ENCODE assay signal across 16 cellular contexts in the genomic region with DNA sequence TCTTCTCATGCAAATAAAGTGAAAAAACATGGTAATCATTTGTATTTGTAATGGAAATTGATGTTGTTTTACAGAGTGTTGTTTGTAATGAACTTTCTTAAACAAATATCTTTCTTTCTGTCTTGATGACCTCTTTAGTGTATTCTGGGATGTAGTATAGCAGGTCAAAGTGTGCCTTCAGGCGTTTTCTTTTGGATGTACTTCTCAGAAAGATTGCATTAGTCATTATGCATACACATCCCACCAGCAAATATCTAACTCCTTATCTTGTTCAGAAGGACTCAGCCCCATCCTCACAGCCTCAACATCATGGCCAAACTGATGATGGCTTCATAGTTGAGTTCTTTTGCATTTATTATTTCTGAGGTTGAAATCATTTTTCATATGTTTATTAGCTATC.
DNase-seq lines count a peak whose midpoint lies in the region; ATAC-seq and TF ChIP-seq lines count a peak whose summit lies in the region.
"Had no signal": no experiment of that assay in that cellular context is flagged by ENCODE, and none has a peak within 500 bp of the region (broad histone marks: within the 10 kb centered on the region; RNA-seq: fewer than 3 reads in every experiment).

No MANE protein-coding gene starts in this region.

- no peak overlapping the region for H3K4me3 ChIP-seq in brain microvascular endothelial cell (ENCODE audit: low read depth, low read length)
- H3K4me3 ChIP-seq: BLaER1, GM23248 had no signal

- in situ Hi-C loops in brain microvascular endothelial cell (cut with HindIII; ENCODE audit: low pct_ligation_motif_present, low sequenced_read_pairs) = no loop called here

- no peak for TF ChIP-seq CTCF in brain microvascular endothelial cell (IDR thresholded peaks at IDR 0.05; ENCODE audit: low read depth, low read length, missing control alignments)
- TF ChIP-seq CTCF in nephron progenitor cell (IDR thresholded peaks at IDR 0.05) = no peak

- H3K9me3 Mint-ChIP-seq in memory B cell (no peaks in the 10 kb centered on the region), nephron progenitor cell (no peaks in the 10 kb centered on the region)
- H3K9me3 Mint-ChIP-seq: CD8-positive, alpha-beta memory T cell had no signal

- H3K27ac ChIP-seq in brain microvascular endothelial cell = no peak overlapping the region
- H3K27ac ChIP-seq: BLaER1, GM23248 had no signal

- no peaks in the 10 kb centered on the region for H3K27me3 Mint-ChIP-seq in memory B cell
- peaks cover 24% of the 10 kb centered on the region for H3K27me3 Mint-ChIP-seq in nephron progenitor cell (ENCODE audit: low read depth, poor library complexity)

- H3K36me3 Mint-ChIP-seq in memory B cell (peaks cover 43% of the 10 kb centered on the region), nephron progenitor cell (ENCODE audit: low read depth) (no peaks in the 10 kb centered on the region)
- H3K36me3 Mint-ChIP-seq: CD8-positive, alpha-beta memory T cell had no signal

- peak; percentile 55 for DNase-seq in EH (ENCODE audit: low read depth)
- peak; percentile 50 for DNase-seq in M059J (ENCODE audit: low read depth)
- DNase-seq in brain microvascular endothelial cell = peak; percentile 8
- DNase-seq in memory B cell (ENCODE audit: low spot score in 2 of 2) = no peak
- DNase-seq in activated gamma-delta T cell treated with Interleukin-2 at 50 U/mL for 16 hours = no peak
- DNase-seq in DMS53 treated with DMSO at 0.1 percent for 48 hours (lab: John Stamatoyannopoulos, UW; ENCODE audit: unreplicated experiment) = no peak
- DNase-seq in nephron progenitor cell = no peak
- DNase-seq: 8988T; AML-193; Caco-2; CD8-positive, alpha-beta memory T cell; DMS53; GDM1; GM23248 had no signal

- H3K27ac Mint-ChIP-seq in memory B cell = peak overlapping the region; percentile 81
- no peak overlapping the region for H3K27ac Mint-ChIP-seq in nephron progenitor cell
- H3K27ac Mint-ChIP-seq: CD8-positive, alpha-beta memory T cell had no signal

- no peak for ATAC-seq in memory B cell (ENCODE audit: low read depth)
- ATAC-seq: HCT116 had no signal

- no peaks in the 10 kb centered on the region for H3K36me3 ChIP-seq in brain microvascular endothelial cell (replicated peaks)

- H3K4me3 Mint-ChIP-seq in memory B cell (no peak overlapping the region), nephron progenitor cell (no peak overlapping the region)
- H3K4me3 Mint-ChIP-seq: CD8-positive, alpha-beta memory T cell had no signal

- H3K27me3 ChIP-seq in brain microvascular endothelial cell (replicated peaks) = no peaks in the 10 kb centered on the region
- H3K27me3 ChIP-seq: BLaER1 had no signal

- H3K4me1 Mint-ChIP-seq in memory B cell (peaks cover 10% of the 10 kb centered on the region), nephron progenitor cell (peaks cover 9% of the 10 kb centered on the region)
- H3K4me1 Mint-ChIP-seq: CD8-positive, alpha-beta memory T cell had no signal

Comparison
In these comparisons a context has a peak if more than half of its experiments do, and no peak if none do; other contexts are left out.
1. DNase-seq: peak in EH (single experiment), M059J (single experiment) and brain microvascular endothelial cell (single experiment); none in memory B cell (0 of 2), activated gamma-delta T cell treated with Interleukin-2 at 50 U/mL for 16 hours (single experiment), DMS53 treated with DMSO at 0.1 percent for 48 hours (single experiment) and nephron progenitor cell (single experiment).